Comparison of ENCODE assay signal across 20 cellular contexts in genomic region chr6:142635130-142635529, GRCh38.
DNase-seq lines count a peak whose midpoint lies in the region; ATAC-seq, FAIRE-seq and TF ChIP-seq lines count a peak whose summit lies in the region.
"Had no signal": no experiment of that assay in that cellular context is flagged by ENCODE, and none has a peak within 500 bp of the region (broad histone marks: within the 10 kb centered on the region; RNA-seq: fewer than 3 reads in every experiment).

No MANE protein-coding gene starts in this region.

- H3K9me3 Mint-ChIP-seq in activated naive CD8-positive, alpha-beta T cell treated with anti-CD3 and anti-CD28 coated beads, Interleukin-2, amount 50 U/mL, for 24 hours = no peaks in the 10 kb centered on the region
- H3K9me3 Mint-ChIP-seq: activated naive CD8-positive, alpha-beta T cell treated with anti-CD3 and anti-CD28 coated beads, Interleukin-2, amount 10 ng/mL, durations not matched to agents 7 days and 5 days; activated T-cell treated with anti-CD3 and anti-CD28 coated beads, Interleukin-2, amount 50 U/mL, for 4 hours had no signal

- H3K4me2 ChIP-seq in A549 = 0 out of 3 replicates have a peak overlapping the region, but pooled peaks have one; percentile 11

- no peak for TF ChIP-seq EP300 in A549 (IDR thresholded peaks at IDR 0.05)

- no peaks in the 10 kb centered on the region for H3K36me3 Mint-ChIP-seq in activated naive CD8-positive, alpha-beta T cell treated with anti-CD3 and anti-CD28 coated beads, Interleukin-2, amount 50 U/mL, for 24 hours (ENCODE audit: low read depth)
- H3K36me3 Mint-ChIP-seq: activated naive CD8-positive, alpha-beta T cell treated with anti-CD3 and anti-CD28 coated beads, Interleukin-2, amount 10 ng/mL, durations not matched to agents 7 days and 5 days had no signal

- 25% methylated on average over 1 of the region's 1 CpG for WGBS in A549 (ENCODE audit: missing lambda C conversion rate)

- no peaks in the 10 kb centered on the region for H3K9me3 ChIP-seq in A549
- H3K9me3 ChIP-seq: upper lobe of right lung had no signal

- H3K4me1 ChIP-seq in A549 = no peaks in the 10 kb centered on the region
- H3K4me1 ChIP-seq: upper lobe of right lung had no signal

- no peak for FAIRE-seq in A549 (lab: Jason Lieb, UNC)
- FAIRE-seq: H54 had no signal

- POLR2A ChIA-PET in A549 (lab: Yijun Ruan, JAX) = no interaction called here

- no peak overlapping the region for H3K27ac Mint-ChIP-seq in activated naive CD8-positive, alpha-beta T cell treated with anti-CD3 and anti-CD28 coated beads, Interleukin-2, amount 50 U/mL, for 24 hours
- H3K27ac Mint-ChIP-seq: activated naive CD8-positive, alpha-beta T cell treated with anti-CD3 and anti-CD28 coated beads, Interleukin-2, amount 10 ng/mL, durations not matched to agents 7 days and 5 days had no signal

- CTCF ChIA-PET in A549 (lab: Yijun Ruan, JAX) = no interaction called here

- peaks cover 5% of the 10 kb centered on the region for H3K27me3 Mint-ChIP-seq in activated naive CD8-positive, alpha-beta T cell treated with anti-CD3 and anti-CD28 coated beads, Interleukin-2, amount 50 U/mL, for 24 hours
- H3K27me3 Mint-ChIP-seq: activated naive CD8-positive, alpha-beta T cell treated with anti-CD3 and anti-CD28 coated beads, Interleukin-2, amount 10 ng/mL, durations not matched to agents 7 days and 5 days had no signal

- DNase-seq in A549 (ENCODE audit: low read depth in 1 of 2, low spot score in 1 of 2) (no peak), HS-27A (ENCODE audit: low read depth) (peak; percentile 46), hepatic stellate cell (ENCODE audit: low spot score) (peak; percentile 7), NCI-H1092 treated with DMSO at 0.1 percent for 48 hours (lab: John Stamatoyannopoulos, UW) (no peak), GM20000 (ENCODE audit: low spot score) (no peak), SIG-M5 (lab: John Stamatoyannopoulos, UW) (no peak)
- DNase-seq in activated naive CD8-positive, alpha-beta T cell treated with anti-CD3 and anti-CD28 coated beads, Interleukin-2, amount 50 U/mL, for 24 hours = no peak
- DNase-seq: activated CD4-positive, alpha-beta T cell treated with anti-CD3 and anti-CD28 coated beads, Interleukin-2, amount 50 U/mL, for 48 hours; activated naive CD8-positive, alpha-beta T cell treated with anti-CD3 and anti-CD28 coated beads, Interleukin-2, amount 10 ng/mL, durations not matched to agents 7 days and 5 days; activated T-cell treated with anti-CD3 and anti-CD28 coated beads, Interleukin-2, amount 50 U/mL, for 4 hours; KG1; left cardiac atrium; NCI-H1105 treated with DMSO at 0.1 percent for 48 hours; NCI-H69; retina; stimulated activated naive CD4-positive, alpha-beta T cell treated with Interleukin-2 at 50 U/mL for 16 hours; upper lobe of right lung had no signal

- H3K4me3 ChIP-seq in A549 = no peak overlapping the region
- H3K4me3 ChIP-seq: upper lobe of right lung had no signal

- no peak overlapping the region for H3K4me3 Mint-ChIP-seq in activated naive CD8-positive, alpha-beta T cell treated with anti-CD3 and anti-CD28 coated beads, Interleukin-2, amount 50 U/mL, for 24 hours
- H3K4me3 Mint-ChIP-seq: activated naive CD8-positive, alpha-beta T cell treated with anti-CD3 and anti-CD28 coated beads, Interleukin-2, amount 10 ng/mL, durations not matched to agents 7 days and 5 days; activated T-cell treated with anti-CD3 and anti-CD28 coated beads, Interleukin-2, amount 50 U/mL, for 4 hours had no signal

- peaks cover 6% of the 10 kb centered on the region for H3K4me1 Mint-ChIP-seq in activated naive CD8-positive, alpha-beta T cell treated with anti-CD3 and anti-CD28 coated beads, Interleukin-2, amount 50 U/mL, for 24 hours

- TF ChIP-seq POLR2A in A549 (IDR thresholded peaks at IDR 0.05; ENCODE audit: low read length) = no peak

- no peak for TF ChIP-seq CTCF in A549 (IDR thresholded peaks at IDR 0.05)
- TF ChIP-seq CTCF in GM20000 (IDR thresholded peaks at IDR 0.05; ENCODE audit: extremely low read depth, missing control alignments) = no peak

- ATAC-seq in A549 (no peak), HG03280 (IDR thresholded peaks at IDR 0.05; ENCODE audit: unreplicated experiment) (no peak)
- peak; percentile 36 for ATAC-seq in activated naive CD8-positive, alpha-beta T cell treated with anti-CD3 and anti-CD28 coated beads, Interleukin-2, amount 50 U/mL, for 24 hours
- ATAC-seq: left cardiac atrium, upper lobe of right lung had no signal

- no peak for TF ChIP-seq RAD21 in A549 (conservative IDR thresholded peaks at IDR 0.05 in 1 of 2, IDR thresholded peaks at IDR 0.05 in 1 of 2)

- H3K27ac ChIP-seq in A549 = 0 out of 6 replicates have a peak overlapping the region, but pooled peaks of 1 of the 2 experiments have one; percentile 16
- H3K27ac ChIP-seq: HL-60, upper lobe of right lung had no signal

TF ChIP-seq in A549, 52 proteins besides CTCF, POLR2A, EP300 and RAD21:
- no peak for TF ChIP-seq REST (IDR thresholded peaks at IDR 0.05)
- peak; percentile 27; the same call in 1 of the 2 replicates for TF ChIP-seq FOSL2 (IDR thresholded peaks at IDR 0.05)
- no peak for TF ChIP-seq FOSL2 (CRISPR knock-in tag; IDR thresholded peaks at IDR 0.05)

Comparison
In these comparisons a context has a peak if more than half of its experiments do, and no peak if none do; other contexts are left out.
1. DNase-seq: peak in HS-27A (single experiment) and hepatic stellate cell (single experiment); none in A549 (0 of 2), activated naive CD8-positive, alpha-beta T cell treated with anti-CD3 and anti-CD28 coated beads, Interleukin-2, amount 50 U/mL, for 24 hours (single experiment), NCI-H1092 treated with DMSO at 0.1 percent for 48 hours (single experiment), GM20000 (single experiment) and SIG-M5 (single experiment).